14 cellular contexts compared by ENCODE assay signal in the genomic region with DNA sequence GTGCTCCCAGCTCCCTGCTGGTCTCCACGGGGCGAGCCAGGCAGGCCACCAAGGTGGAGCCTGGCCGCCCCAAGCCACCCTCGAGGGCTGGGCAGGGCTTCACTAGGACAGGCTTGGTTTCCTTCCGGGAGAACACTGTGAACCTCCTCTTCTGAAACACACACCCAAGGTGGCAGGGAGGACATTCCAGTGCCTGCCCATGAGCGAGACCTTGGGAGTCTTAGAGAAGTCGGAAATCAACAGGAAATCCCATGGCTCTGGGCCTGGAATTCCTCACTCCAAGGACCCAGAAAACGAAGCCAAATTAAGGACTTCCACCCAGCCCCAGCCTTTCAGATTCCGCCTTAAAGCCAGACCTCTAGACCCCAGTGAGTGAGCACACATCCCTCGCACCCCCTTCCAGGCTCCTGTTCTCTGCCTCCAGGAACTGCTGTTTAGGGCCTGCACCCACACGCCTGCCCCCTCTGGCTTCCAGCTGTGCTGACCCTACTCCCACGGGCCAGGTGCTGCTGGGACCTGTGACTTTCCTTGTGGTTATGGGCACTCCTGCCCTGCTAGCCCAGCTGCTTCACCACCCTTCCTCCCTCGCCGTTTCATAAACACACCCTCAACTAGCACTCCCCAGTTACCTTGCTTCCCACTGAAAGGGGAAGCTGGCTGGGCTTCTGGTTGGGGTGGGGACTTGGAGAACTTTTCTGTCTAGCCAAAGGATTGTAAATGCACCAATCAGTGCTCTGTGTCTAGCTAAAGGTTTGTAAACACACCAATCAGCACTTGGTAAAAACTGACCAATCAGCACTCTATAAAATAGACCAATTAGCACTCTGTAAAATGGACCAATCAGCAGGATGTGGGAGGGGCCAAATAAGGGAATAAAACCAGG. TPM values are rescaled to one million over a fixed set of nuclear protein-coding genes. Genes with fewer than 3 reads are reported as not detected.
DNase-seq lines count a peak whose midpoint lies in the region; ATAC-seq and TF ChIP-seq lines count a peak whose summit lies in the region.
"Had no signal": no experiment of that assay in that cellular context is flagged by ENCODE, and none has a peak within 500 bp of the region (broad histone marks: within the 10 kb centered on the region; RNA-seq: fewer than 3 reads in every experiment).

No MANE protein-coding gene starts in this region.

- H3K27ac ChIP-seq in esophagus (ENCODE audit: low read depth in 2 of 2, low read length in 1 of 2) (peak overlapping the region; percentile 49 to 75), muscle layer of colon (ENCODE audit: low read depth, low read length) (peak overlapping the region; percentile 91), upper lobe of right lung (peak overlapping the region; percentile 73), vagina (no peak overlapping the region)

- no peaks in the 10 kb centered on the region for H3K27me3 ChIP-seq in esophagus (ENCODE audit: control insufficient read depth in 1 of 2, insufficient read depth in 2 of 2, low read length in 2 of 2)
- H3K27me3 ChIP-seq in muscle layer of colon (ENCODE audit: control insufficient read depth in 1 of 2, insufficient read depth in 2 of 2, low read length in 2 of 2): no peaks in the 10 kb centered on the region
- no peaks in the 10 kb centered on the region for H3K27me3 ChIP-seq in upper lobe of right lung
- no peaks in the 10 kb centered on the region for H3K27me3 ChIP-seq in vagina
- H3K27me3 ChIP-seq: MG63 had no signal

- H3K4me3 ChIP-seq in esophagus (ENCODE audit: low read depth in 1 of 2, low read length in 2 of 2) (no peak overlapping the region), muscle layer of colon (ENCODE audit: low read depth in 1 of 2, low read length in 2 of 2) (peak overlapping the region; percentile 11 to 37), upper lobe of right lung (no peak overlapping the region), vagina (no peak overlapping the region)
- H3K4me3 ChIP-seq: MG63 had no signal

- H3K36me3 ChIP-seq in esophagus (ENCODE audit: control insufficient read depth in 2 of 2, insufficient read depth in 2 of 2, low read length in 1 of 2) (peaks cover 0 to 5% of the 10 kb centered on the region in 2 donors), muscle layer of colon (ENCODE audit: insufficient read depth, low read length) (peaks cover 46% of the 10 kb centered on the region), upper lobe of right lung (no peaks in the 10 kb centered on the region), vagina (no peaks in the 10 kb centered on the region)
- H3K36me3 ChIP-seq: MG63 had no signal

- no peaks in the 10 kb centered on the region for H3K36me3 Mint-ChIP-seq in activated naive CD4-positive, alpha-beta T cell treated with anti-CD3 and anti-CD28 coated beads for 36 hours (ENCODE audit: low read depth)

- no peaks in the 10 kb centered on the region for H3K4me1 Mint-ChIP-seq in activated naive CD4-positive, alpha-beta T cell treated with anti-CD3 and anti-CD28 coated beads for 36 hours (ENCODE audit: low read depth)
- H3K4me1 Mint-ChIP-seq: activated CD4-positive, alpha-beta memory T cell treated with anti-CD3 and anti-CD28 coated beads, Interleukin-2, amount 10 ng/mL, durations not matched to agents 7 days and 5 days; activated naive CD4-positive, alpha-beta T cell treated with anti-CD3 and anti-CD28 coated beads, Interleukin-2, amount 50 U/mL, for 24 hours had no signal

- H3K9me3 Mint-ChIP-seq in activated naive CD4-positive, alpha-beta T cell treated with anti-CD3 and anti-CD28 coated beads for 36 hours: no peaks in the 10 kb centered on the region
- H3K9me3 Mint-ChIP-seq: activated CD4-positive, alpha-beta memory T cell treated with anti-CD3 and anti-CD28 coated beads, Interleukin-2, amount 10 ng/mL, durations not matched to agents 7 days and 5 days; activated naive CD4-positive, alpha-beta T cell treated with anti-CD3 and anti-CD28 coated beads, Interleukin-2, amount 50 U/mL, for 24 hours had no signal

- peaks cover 20% of the 10 kb centered on the region for H3K27me3 Mint-ChIP-seq in activated naive CD4-positive, alpha-beta T cell treated with anti-CD3 and anti-CD28 coated beads for 36 hours (ENCODE audit: low read depth)

- H3K9ac ChIP-seq in muscle layer of colon (ENCODE audit: low read length): peak overlapping the region; percentile 88

- H3K27ac Mint-ChIP-seq in activated naive CD4-positive, alpha-beta T cell treated with anti-CD3 and anti-CD28 coated beads for 36 hours: no peak overlapping the region
- H3K27ac Mint-ChIP-seq: activated CD4-positive, alpha-beta memory T cell treated with anti-CD3 and anti-CD28 coated beads, Interleukin-2, amount 10 ng/mL, durations not matched to agents 7 days and 5 days; activated naive CD4-positive, alpha-beta T cell treated with anti-CD3 and anti-CD28 coated beads, Interleukin-2, amount 50 U/mL, for 24 hours; naive B cell had no signal

- DNase-seq in activated naive CD4-positive, alpha-beta T cell treated with anti-CD3 and anti-CD28 coated beads, Interleukin-2, amount 50 U/mL, for 16 hours: peak; percentile 2
- no peak for DNase-seq in activated naive CD4-positive, alpha-beta T cell treated with anti-CD3 and anti-CD28 coated beads for 36 hours
- DNase-seq in upper lobe of right lung: peak; percentile 62
- no peak for DNase-seq in NCI-H748 (lab: John Stamatoyannopoulos, UW; ENCODE audit: unreplicated experiment)
- DNase-seq in vagina (ENCODE audit: extremely low spot score in 2 of 2): no peak
- DNase-seq: activated CD4-positive, alpha-beta memory T cell treated with anti-CD3 and anti-CD28 coated beads, Interleukin-2, amount 10 ng/mL, durations not matched to agents 7 days and 5 days; effector CD8-positive, alpha-beta T cell; MG63; naive B cell; NCI-H69 had no signal

- ATAC-seq in upper lobe of right lung: peak; percentile 56
- no peak for ATAC-seq in GM18868 (IDR thresholded peaks at IDR 0.05; ENCODE audit: unreplicated experiment)

- H3K4me3 Mint-ChIP-seq in activated naive CD4-positive, alpha-beta T cell treated with anti-CD3 and anti-CD28 coated beads for 36 hours: no peak overlapping the region
- H3K4me3 Mint-ChIP-seq: activated CD4-positive, alpha-beta memory T cell treated with anti-CD3 and anti-CD28 coated beads, Interleukin-2, amount 10 ng/mL, durations not matched to agents 7 days and 5 days; activated naive CD4-positive, alpha-beta T cell treated with anti-CD3 and anti-CD28 coated beads, Interleukin-2, amount 50 U/mL, for 24 hours; naive B cell had no signal

- peaks cover 6 to 25% of the 10 kb centered on the region in 2 donors for H3K4me1 ChIP-seq in esophagus (ENCODE audit: control insufficient read depth in 2 of 2, insufficient read depth in 2 of 2, low read length in 1 of 2)
- H3K4me1 ChIP-seq in muscle layer of colon (ENCODE audit: insufficient read depth, low read length): peaks cover 92% of the 10 kb centered on the region
- H3K4me1 ChIP-seq in upper lobe of right lung: peaks cover 19% of the 10 kb centered on the region
- H3K4me1 ChIP-seq in vagina: peaks cover 62% of the 10 kb centered on the region

- intact Hi-C loops in activated naive CD4-positive, alpha-beta T cell treated with anti-CD3 and anti-CD28 coated beads for 36 hours (cut with micrococcal nuclease): no loop called here
- intact Hi-C loops in upper lobe of right lung (cut with DNase I): no loop called here
- intact Hi-C loops in vagina (cut with DNase I): no loop called here

- TF ChIP-seq POLR2A in vagina (IDR thresholded peaks at IDR 0.05): no peak

- CTCF ChIA-PET in activated naive CD4-positive, alpha-beta T cell treated with anti-CD3 and anti-CD28 coated beads for 36 hours (lab: Charles Lee): no interaction called here

- WGBS in esophagus, 2 donors: 56 to 70% methylated on average over 14 of the region's 14 CpGs

- TF ChIP-seq CTCF in upper lobe of right lung (IDR thresholded peaks at IDR 0.05) (no peak), vagina (IDR thresholded peaks at IDR 0.05) (no peak)

- no peaks in the 10 kb centered on the region for H3K9me3 ChIP-seq in esophagus (ENCODE audit: control insufficient read depth in 2 of 2, insufficient read depth in 1 of 2, low read depth in 1 of 2, low read length in 1 of 2)
- no peaks in the 10 kb centered on the region for H3K9me3 ChIP-seq in muscle layer of colon (ENCODE audit: low read length)
- H3K9me3 ChIP-seq in upper lobe of right lung: no peaks in the 10 kb centered on the region
- no peaks in the 10 kb centered on the region for H3K9me3 ChIP-seq in vagina
- H3K9me3 ChIP-seq: MG63 had no signal

RNA-seq across cellular contexts. Expression of a gene that starts 13.7 kb away (rescaled TPM):
- not detected for total RNA-seq in activated naive CD4-positive, alpha-beta T cell treated with anti-CD3 and anti-CD28 coated beads for 36 hours
- 1 to 10 TPM in 1 of 2 donors, under 1 TPM in 1; 0.26 to 1.6 TPM for polyA plus RNA-seq in esophagus
- total RNA-seq in upper lobe of right lung: 0.49 TPM
- total RNA-seq in vagina: not detected
- total RNA-seq: activated CD4-positive, alpha-beta memory T cell treated with anti-CD3 and anti-CD28 coated beads, Interleukin-2, amount 10 ng/mL, durations not matched to agents 7 days and 5 days had no signal

RNA-seq across cellular contexts. Expression of a gene that starts 15.7 kb away (rescaled TPM):
- total RNA-seq in activated naive CD4-positive, alpha-beta T cell treated with anti-CD3 and anti-CD28 coated beads for 36 hours: 10 to 100 TPM; 14.6 to 15.5 TPM
- polyA plus RNA-seq in esophagus: 10 to 100 TPM; 32.4 to 58.4 TPM
- total RNA-seq in upper lobe of right lung (161 TPM), vagina (44.2 TPM)

RNA-seq across cellular contexts. Expression of a gene that starts 41.6 kb away (rescaled TPM):
- 1 to 10 TPM; 3.1 to 3.3 TPM for total RNA-seq in activated naive CD4-positive, alpha-beta T cell treated with anti-CD3 and anti-CD28 coated beads for 36 hours
- polyA plus RNA-seq in esophagus: 1 to 10 TPM; 3.8 to 4.2 TPM
- 7.7 TPM for total RNA-seq in upper lobe of right lung
- 3.7 TPM for total RNA-seq in vagina

Comparison
In these comparisons a context has a peak if more than half of its experiments do, and no peak if none do; other contexts are left out.
1. DNase-seq: peak in activated naive CD4-positive, alpha-beta T cell treated with anti-CD3 and anti-CD28 coated beads, Interleukin-2, amount 50 U/mL, for 16 hours (single experiment) and upper lobe of right lung (single experiment); none in activated naive CD4-positive, alpha-beta T cell treated with anti-CD3 and anti-CD28 coated beads for 36 hours (single experiment), NCI-H748 (single experiment) and vagina (0 of 2).
2. H3K4me3 ChIP-seq: peak in muscle layer of colon (2 of 2); none in esophagus (0 of 2), upper lobe of right lung (single experiment) and vagina (0 of 2).